In genomic region chr20:21090112-21090737, GRCh38 we compare ENCODE assay signal across 17 cellular contexts. TPM values are rescaled to one million over a fixed set of nuclear protein-coding genes. Genes with fewer than 3 reads are reported as not detected.
DNase-seq lines count a peak whose midpoint lies in the region; ATAC-seq and TF ChIP-seq lines count a peak whose summit lies in the region.
"Had no signal": no experiment of that assay in that cellular context is flagged by ENCODE, and none has a peak within 500 bp of the region (broad histone marks: within the 10 kb centered on the region; RNA-seq: fewer than 3 reads in every experiment).

No MANE protein-coding gene starts in this region.

- H3K27me3 ChIP-seq in upper lobe of right lung (peaks cover 52% of the 10 kb centered on the region), mammary epithelial cell (ENCODE audit: insufficient read depth, low read length) (no peaks in the 10 kb centered on the region)

- no peak overlapping the region for H3K4me3 Mint-ChIP-seq in dendritic cell treated with granulocyte-macrophage colony-stimulating factor and Interleukin-4, amounts not matched to agents 40 ng/mL and 50 ng/mL, for 4 days

- ATAC-seq in upper lobe of right lung (peak; percentile 43), HG02623 (IDR thresholded peaks at IDR 0.05; ENCODE audit: unreplicated experiment) (no peak)
- ATAC-seq: A549, Right ventricle myocardium inferior had no signal

- H4K20me1 ChIP-seq in mammary epithelial cell (ENCODE audit: insufficient read depth, low read length): no peaks in the 10 kb centered on the region

- TF ChIP-seq CTCF in upper lobe of right lung (IDR thresholded peaks at IDR 0.05): no peak
- TF ChIP-seq CTCF in mammary epithelial cell (conservative IDR thresholded peaks at IDR 0.05 in 1 of 2, IDR thresholded peaks at IDR 0.05 in 1 of 2; ENCODE audit: extremely low read depth in 1 of 2, insufficient read depth in 1 of 2, low read depth in 1 of 2, low read length in 2 of 2): no peak

- H3K79me2 ChIP-seq in mammary epithelial cell (ENCODE audit: insufficient read depth, low read length): no peaks in the 10 kb centered on the region
- H3K79me2 ChIP-seq: parathyroid adenoma had no signal

- no peak overlapping the region for H2AFZ ChIP-seq in mammary epithelial cell (ENCODE audit: low read depth, low read length)
- H2AFZ ChIP-seq: GM23248, parathyroid adenoma had no signal

- H3K4me1 Mint-ChIP-seq in dendritic cell treated with granulocyte-macrophage colony-stimulating factor and Interleukin-4, amounts not matched to agents 40 ng/mL and 50 ng/mL, for 4 days (ENCODE audit: low read depth): peaks cover 14% of the 10 kb centered on the region

- H3K4me1 ChIP-seq in upper lobe of right lung: no peaks in the 10 kb centered on the region
- no peaks in the 10 kb centered on the region for H3K4me1 ChIP-seq in mammary epithelial cell (ENCODE audit: insufficient read depth, low read length)
- H3K4me1 ChIP-seq: A549, parathyroid adenoma, suprapubic skin had no signal

- H3K4me3 ChIP-seq in upper lobe of right lung: no peak overlapping the region
- H3K4me3 ChIP-seq in mammary epithelial cell (replicated peaks in 1 of 3; ENCODE audit: insufficient read depth in 1 of 3, low read depth in 2 of 3, low read length in 3 of 3): no peak overlapping the region
- H3K4me3 ChIP-seq: A549, GM23248, suprapubic skin had no signal

- intact Hi-C loops in dendritic cell treated with granulocyte-macrophage colony-stimulating factor and Interleukin-4, amounts not matched to agents 40 ng/mL and 50 ng/mL, for 4 days (cut with micrococcal nuclease): no loop called here
- intact Hi-C loops in upper lobe of right lung (cut with DNase I) (no loop called here), mammary epithelial cell (cut with micrococcal nuclease) (no loop called here)

- WGBS in mammary epithelial cell (ENCODE audit: low coverage, missing lambda C conversion rate): 82% methylated on average over 18 of the region's 18 CpGs

- no peak overlapping the region for H3K27ac ChIP-seq in upper lobe of right lung
- H3K27ac ChIP-seq in mammary epithelial cell (ENCODE audit: insufficient read depth, low read depth, low read length): no peak overlapping the region
- H3K27ac ChIP-seq: A549, GM23248, parathyroid adenoma, suprapubic skin had no signal

- H3K9me3 ChIP-seq in upper lobe of right lung (no peaks in the 10 kb centered on the region), mammary epithelial cell (replicated peaks; ENCODE audit: insufficient read depth, low read length) (no peaks in the 10 kb centered on the region)
- H3K9me3 ChIP-seq: A549, suprapubic skin had no signal

- CTCF ChIA-PET in mammary epithelial cell (lab: Charles Lee; ENCODE audit: low non-redundant PET): no interaction called here

- peaks cover 55% of the 10 kb centered on the region for H3K27me3 Mint-ChIP-seq in dendritic cell treated with granulocyte-macrophage colony-stimulating factor and Interleukin-4, amounts not matched to agents 40 ng/mL and 50 ng/mL, for 4 days

- H3K9ac ChIP-seq in mammary epithelial cell (ENCODE audit: insufficient read depth, low read length): no peak overlapping the region
- H3K9ac ChIP-seq: GM23248, parathyroid adenoma had no signal

- peak overlapping the region; percentile 70 for H3K27ac Mint-ChIP-seq in dendritic cell treated with granulocyte-macrophage colony-stimulating factor and Interleukin-4, amounts not matched to agents 40 ng/mL and 50 ng/mL, for 4 days

- in situ Hi-C loops in mammary epithelial cell (cut with MboI; ENCODE audit: low sequenced_read_pairs in 2 of 2): no loop called here

- H3K4me2 ChIP-seq in mammary epithelial cell (ENCODE audit: insufficient read depth, low read depth, low read length): no peak overlapping the region
- H3K4me2 ChIP-seq: A549 had no signal

- no TSS peak for BruUV-seq in mammary epithelial cell (replicated peaks; lab: Mats Ljungman, UMichigan)

- no peaks in the 10 kb centered on the region for H3K9me3 Mint-ChIP-seq in dendritic cell treated with granulocyte-macrophage colony-stimulating factor and Interleukin-4, amounts not matched to agents 40 ng/mL and 50 ng/mL, for 4 days

- H3K36me3 ChIP-seq in upper lobe of right lung (no peaks in the 10 kb centered on the region), mammary epithelial cell (ENCODE audit: insufficient read depth, low read length) (no peaks in the 10 kb centered on the region)
- H3K36me3 ChIP-seq: suprapubic skin had no signal

- dilution Hi-C loops in mammary epithelial cell (cut with HindIII; ENCODE audit: low sequenced_read_pairs): no loop called here

- no peaks in the 10 kb centered on the region for H3K36me3 Mint-ChIP-seq in dendritic cell treated with granulocyte-macrophage colony-stimulating factor and Interleukin-4, amounts not matched to agents 40 ng/mL and 50 ng/mL, for 4 days (ENCODE audit: low read depth)

- DNase-seq in NCI-H510A treated with DMSO at 0.1 percent for 48 hours (lab: John Stamatoyannopoulos, UW) (peak; percentile 67), NCI-H510A (lab: John Stamatoyannopoulos, UW) (no peak), NOMO-1 treated with DMSO at 0.1 percent for 48 hours (lab: John Stamatoyannopoulos, UW; ENCODE audit: unreplicated experiment) (peak; percentile 98), upper lobe of right lung (no peak), LoVo (ENCODE audit: low spot score) (no peak), mammary epithelial cell (no peak)
- DNase-seq: Calu3; GM23248; NCI-H446 treated with DMSO at 0.1 percent for 48 hours; stimulated activated CD4-positive, alpha-beta T cell treated with anti-CD3 and anti-CD28 coated beads, Interleukin-12 subunit alpha, Interleukin-12 subunit beta, amount 100 ng/mL, for 4 hours; T1000 had no signal

RNA-seq across cellular contexts. Expression of gene LINC00237, which starts 15.9 kb away (rescaled TPM):
- total RNA-seq in upper lobe of right lung (not detected), mammary epithelial cell (not detected)
- polyA plus RNA-seq in mammary epithelial cell: not detected
- polyA minus RNA-seq in mammary epithelial cell: not detected
- total RNA-seq: Calu3, GM23248, Right ventricle myocardium inferior had no signal
- polyA plus RNA-seq: A549, GM23248 had no signal

RNA-seq across cellular contexts. Expression of gene KIZ, which starts 35.7 kb away (rescaled TPM):
- total RNA-seq in upper lobe of right lung (16.2 TPM), mammary epithelial cell (10 to 100 TPM; 18.3 to 56.1 TPM)
- 19.4 TPM for polyA plus RNA-seq in mammary epithelial cell
- polyA minus RNA-seq in mammary epithelial cell: 7.8 TPM

Comparison
In these comparisons a context has a peak if more than half of its experiments do, and no peak if none do; other contexts are left out.
1. DNase-seq: peak in NCI-H510A treated with DMSO at 0.1 percent for 48 hours (single experiment) and NOMO-1 treated with DMSO at 0.1 percent for 48 hours (single experiment); none in NCI-H510A (single experiment), upper lobe of right lung (single experiment), LoVo (single experiment) and mammary epithelial cell (single experiment).